Comparison of ENCODE assay signal across 18 cellular contexts in the genomic region with DNA sequence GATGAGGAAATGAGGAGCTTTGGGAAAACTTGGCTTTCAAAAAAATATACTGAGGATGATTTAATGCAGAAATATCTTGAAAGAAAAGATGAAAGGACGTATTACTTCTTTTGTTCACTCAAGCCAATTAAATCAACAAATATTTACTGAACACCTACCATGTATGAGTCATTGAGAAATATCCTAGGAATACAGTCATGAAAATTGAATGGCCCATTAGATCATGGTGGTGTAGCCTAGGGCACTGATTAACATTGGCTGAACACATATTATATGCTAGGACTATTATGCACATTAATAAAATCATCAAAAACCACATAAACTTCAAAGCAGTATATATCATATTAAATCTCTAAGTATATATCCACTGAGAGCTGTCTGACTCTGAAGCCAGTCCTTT. TPM values are rescaled to one million over a fixed set of nuclear protein-coding genes. Genes with fewer than 3 reads are reported as not detected.
DNase-seq lines count a peak whose midpoint lies in the region; ATAC-seq and TF ChIP-seq lines count a peak whose summit lies in the region.
"Had no signal": no experiment of that assay in that cellular context is flagged by ENCODE, and none has a peak within 500 bp of the region (broad histone marks: within the 10 kb centered on the region; RNA-seq: fewer than 3 reads in every experiment).

No MANE protein-coding gene starts in this region.

- POLR2A ChIA-PET in HCT116 (lab: Charles Lee) = no interaction called here

- no peaks in the 10 kb centered on the region for H3K79me2 ChIP-seq in HCT116 (ENCODE audit: insufficient read depth, low read length)

- H3K27ac ChIP-seq in HCT116 (ENCODE audit: low read depth, low read length) = no peak overlapping the region

- ATAC-seq in HCT116 = peak; percentile 48; the same call in 1 of the 2 replicates
- ATAC-seq: Panc1, SK-N-SH treated with all-trans-retinoic acid at 6 μM for 48 hours had no signal

- H3K4me2 ChIP-seq in HCT116 (ENCODE audit: low read length) = peak overlapping the region; percentile 8; the same call in 1 of the 2 replicates

- RAD21 ChIA-PET in HCT116 (lab: Charles Lee; ENCODE audit: low non-redundant PET in 1 of 2, low total read pairs in 2 of 2, uncharacterized antibody in 2 of 2, unreplicated experiment in 2 of 2) = no interaction called here

- BruUV-seq in HCT116 (replicated peaks; lab: Mats Ljungman, UMichigan) = no TSS peak

- TF ChIP-seq POLR2A in HCT116 (IDR thresholded peaks at IDR 0.05; ENCODE audit: borderline replicate concordance, extremely low read depth, insufficient read depth, insufficient read length) = no peak

- no peaks in the 10 kb centered on the region for H3K9me2 ChIP-seq in HCT116 (ENCODE audit: insufficient read depth)

- no peaks in the 10 kb centered on the region for H3K9me3 ChIP-seq in HCT116 (ENCODE audit: control insufficient read depth in 1 of 2, insufficient read depth in 1 of 2, low read depth in 1 of 2, low read length in 2 of 2)

- TF ChIP-seq CTCF in HCT116 (IDR thresholded peaks at IDR 0.05 in 2 of 3, conservative IDR thresholded peaks at IDR 0.05 in 1 of 3; ENCODE audit: borderline replicate concordance in 1 of 3, insufficient read depth in 1 of 3, low read depth in 2 of 3, low read length in 2 of 3) = no peak

- H3K27me3 ChIP-seq in HCT116 (ENCODE audit: insufficient read depth, low read length) = no peaks in the 10 kb centered on the region

- no peak overlapping the region for H3K9ac ChIP-seq in HCT116 (ENCODE audit: low read length)

- CTCF ChIA-PET in HCT116 (lab: Charles Lee) = no interaction called here

- H3K4me3 ChIP-seq in HCT116 (replicated peaks in 1 of 2; ENCODE audit: low read depth in 1 of 2, low read length in 2 of 2) = no peak overlapping the region

- no peaks in the 10 kb centered on the region; a peak in 1 of 4 replicates for H3K36me3 ChIP-seq in HCT116 (ENCODE audit: control insufficient read depth in 1 of 2, insufficient read depth in 2 of 2, low read length in 2 of 2)

- H2AFZ ChIP-seq in HCT116 (ENCODE audit: low read depth, low read length, poor library complexity, severe bottlenecking) = no peak overlapping the region

- no peaks in the 10 kb centered on the region for H4K20me1 ChIP-seq in HCT116 (ENCODE audit: insufficient read depth)

- intact Hi-C loops in HCT116 (cut with micrococcal nuclease) = no loop called here

- peaks cover 0 to 14% of the 10 kb centered on the region in 2 experiments; a peak in 2 of 4 replicates for H3K4me1 ChIP-seq in HCT116 (ENCODE audit: control insufficient read depth in 1 of 2, insufficient read depth in 2 of 2, low read length in 2 of 2)

- no peak for DNase-seq in HCT116 (ENCODE audit: low read depth, low spot score)
- DNase-seq in NCI-H146 (lab: John Stamatoyannopoulos, UW) = peak; percentile 57
- peak; percentile 45 for DNase-seq in SW480 (ENCODE audit: low spot score)
- peak; percentile 18 for DNase-seq in kidney glomerular epithelial cell (lab: John Stamatoyannopoulos, UW)
- no peak for DNase-seq in KG1 (lab: John Stamatoyannopoulos, UW)
- no peak for DNase-seq in HCEC 1CT
- no peak for DNase-seq in EL
- DNase-seq: ACHN, AML-193, COR-L47, H9, NCI-H1092, NCI-H187 treated with DMSO at 0.1 percent for 48 hours, NCI-H2171 treated with DMSO at 0.1 percent for 48 hours, NCI-H446 treated with DMSO at 0.1 percent for 48 hours, SHP77 had no signal

- TF ChIP-seq RAD21 in HCT116 (IDR thresholded peaks at IDR 0.05; ENCODE audit: low read depth) = no peak

TF ChIP-seq in HCT116, 20 proteins besides CTCF, POLR2A, EP300 and RAD21:
- no peak for TF ChIP-seq SP1 (IDR thresholded peaks at IDR 0.05; ENCODE audit: low read depth)
- TF ChIP-seq, protein P1, sequence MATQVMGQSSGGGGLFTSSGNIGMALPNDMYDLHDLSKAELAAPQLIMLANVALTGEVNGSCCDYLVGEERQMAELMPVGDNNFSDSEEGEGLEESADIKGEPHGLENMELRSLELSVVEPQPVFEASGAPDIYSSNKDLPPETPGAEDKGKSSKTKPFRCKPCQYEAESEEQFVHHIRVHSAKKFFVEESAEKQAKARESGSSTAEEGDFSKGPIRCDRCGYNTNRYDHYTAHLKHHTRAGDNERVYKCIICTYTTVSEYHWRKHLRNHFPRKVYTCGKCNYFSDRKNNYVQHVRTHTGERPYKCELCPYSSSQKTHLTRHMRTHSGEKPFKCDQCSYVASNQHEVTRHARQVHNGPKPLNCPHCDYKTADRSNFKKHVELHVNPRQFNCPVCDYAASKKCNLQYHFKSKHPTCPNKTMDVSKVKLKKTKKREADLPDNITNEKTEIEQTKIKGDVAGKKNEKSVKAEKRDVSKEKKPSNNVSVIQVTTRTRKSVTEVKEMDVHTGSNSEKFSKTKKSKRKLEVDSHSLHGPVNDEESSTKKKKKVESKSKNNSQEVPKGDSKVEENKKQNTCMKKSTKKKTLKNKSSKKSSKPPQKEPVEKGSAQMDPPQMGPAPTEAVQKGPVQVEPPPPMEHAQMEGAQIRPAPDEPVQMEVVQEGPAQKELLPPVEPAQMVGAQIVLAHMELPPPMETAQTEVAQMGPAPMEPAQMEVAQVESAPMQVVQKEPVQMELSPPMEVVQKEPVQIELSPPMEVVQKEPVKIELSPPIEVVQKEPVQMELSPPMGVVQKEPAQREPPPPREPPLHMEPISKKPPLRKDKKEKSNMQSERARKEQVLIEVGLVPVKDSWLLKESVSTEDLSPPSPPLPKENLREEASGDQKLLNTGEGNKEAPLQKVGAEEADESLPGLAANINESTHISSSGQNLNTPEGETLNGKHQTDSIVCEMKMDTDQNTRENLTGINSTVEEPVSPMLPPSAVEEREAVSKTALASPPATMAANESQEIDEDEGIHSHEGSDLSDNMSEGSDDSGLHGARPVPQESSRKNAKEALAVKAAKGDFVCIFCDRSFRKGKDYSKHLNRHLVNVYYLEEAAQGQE (IDR thresholded peaks at IDR 0.05; ENCODE audit: low read depth) = no peak
- no peak for TF ChIP-seq ZBTB33 (IDR thresholded peaks at IDR 0.05; ENCODE audit: extremely low read depth, insufficient replicate concordance, low read length)
- no peak for TF ChIP-seq JUND (IDR thresholded peaks at IDR 0.05)
- no peak for TF ChIP-seq FOSL1 (IDR thresholded peaks at IDR 0.05; ENCODE audit: low read depth)
- no peak for TF ChIP-seq POLR2AphosphoS5 (IDR thresholded peaks at IDR 0.05; ENCODE audit: low read depth, low read length)
- no peak for TF ChIP-seq EGR1 (IDR thresholded peaks at IDR 0.05; ENCODE audit: low read depth)
- no peak for TF ChIP-seq YY1 (IDR thresholded peaks at IDR 0.05; ENCODE audit: extremely low read depth, insufficient replicate concordance, low read depth, low read length)
- no peak for TF ChIP-seq SRF (IDR thresholded peaks at IDR 0.05; ENCODE audit: low read depth)

RNA-seq across cellular contexts. Expression of gene FAM204A, which starts 41.9 kb away (rescaled TPM):
- 79.5 TPM for total RNA-seq in HCT116 (2021; ENCODE audit: unreplicated experiment)
- 25.4 and 33.6 TPM in 2 replicates for polyA plus RNA-seq in HCT116 (2012)

Comparison
In these comparisons a context has a peak if more than half of its experiments do, and no peak if none do; other contexts are left out.
1. DNase-seq: peak in NCI-H146 (single experiment), SW480 (single experiment) and kidney glomerular epithelial cell (single experiment); none in HCT116 (single experiment), KG1 (single experiment), HCEC 1CT (single experiment) and EL (single experiment).